8 cellular contexts compared by ENCODE assay signal in genomic region chr12:122420471-122421262, GRCh38. TPM values are rescaled to one million over a fixed set of nuclear protein-coding genes. Genes with fewer than 3 reads are reported as not detected.
DNase-seq lines count a peak whose midpoint lies in the region; ATAC-seq and TF ChIP-seq lines count a peak whose summit lies in the region.

No MANE protein-coding gene starts in this region.

- no peaks in the 10 kb centered on the region for H3K9me3 Mint-ChIP-seq in activated CD8-positive, alpha-beta memory T cell treated with anti-CD3 and anti-CD28 coated beads, Interleukin-2, amount 10 ng/mL, durations not matched to agents 7 days and 5 days (ENCODE audit: low read depth)

- H3K27ac ChIP-seq in ascending aorta (peak overlapping the region; percentile 99 to 100), liver (ENCODE audit: low read depth in 1 of 2, low read length in 2 of 2) (peak overlapping the region; percentile 96 to 99), thymus (ENCODE audit: low read depth) (peak overlapping the region; percentile 18)

- H3K4me1 ChIP-seq in ascending aorta (peaks cover 5 to 19% of the 10 kb centered on the region in 2 donors), liver (ENCODE audit: control insufficient read depth in 4 of 4, insufficient read depth in 4 of 4, low read length in 3 of 4) (peaks cover 3 to 33% (median 24%) of the 10 kb centered on the region in 4 donors), thymus (ENCODE audit: control insufficient read depth, insufficient read depth, low read length) (peaks cover 7% of the 10 kb centered on the region)

- H3K36me3 Mint-ChIP-seq in activated CD8-positive, alpha-beta memory T cell treated with anti-CD3 and anti-CD28 coated beads, Interleukin-2, amount 10 ng/mL, durations not matched to agents 7 days and 5 days: peaks cover 3% of the 10 kb centered on the region

- H3K4me1 Mint-ChIP-seq in activated CD8-positive, alpha-beta memory T cell treated with anti-CD3 and anti-CD28 coated beads, Interleukin-2, amount 10 ng/mL, durations not matched to agents 7 days and 5 days: peaks cover 37% of the 10 kb centered on the region

- no peak for TF ChIP-seq RAD21 in liver (IDR thresholded peaks at IDR 0.05)

- WGBS in liver: 65% methylated on average over 17 of the region's 17 CpGs
- 89% methylated on average over 17 of the region's 17 CpGs for WGBS in thymus

- H3K36me3 ChIP-seq in ascending aorta: peaks cover 0 to 6% of the 10 kb centered on the region in 2 donors
- H3K36me3 ChIP-seq in liver (ENCODE audit: control insufficient read depth in 4 of 4, insufficient read depth in 3 of 4, low read depth in 1 of 4, low read length in 3 of 4): no peaks in the 10 kb centered on the region
- no peaks in the 10 kb centered on the region for H3K36me3 ChIP-seq in thymus (ENCODE audit: control insufficient read depth, insufficient read depth)

- H3K27ac Mint-ChIP-seq in activated CD8-positive, alpha-beta memory T cell treated with anti-CD3 and anti-CD28 coated beads, Interleukin-2, amount 10 ng/mL, durations not matched to agents 7 days and 5 days: peak overlapping the region; percentile 79

- no peak for ATAC-seq in activated CD8-positive, alpha-beta memory T cell treated with anti-CD3 and anti-CD28 coated beads, Interleukin-2, amount 10 ng/mL, durations not matched to agents 7 days and 5 days
- no peak for ATAC-seq in HG03135 (IDR thresholded peaks at IDR 0.05; ENCODE audit: unreplicated experiment)

- H3K4me3 Mint-ChIP-seq in activated CD8-positive, alpha-beta memory T cell treated with anti-CD3 and anti-CD28 coated beads, Interleukin-2, amount 10 ng/mL, durations not matched to agents 7 days and 5 days: peak overlapping the region; percentile 83

- H3K4me3 ChIP-seq in ascending aorta (peak overlapping the region; percentile 95 to 98), liver (ENCODE audit: low read depth in 1 of 3, low read length in 3 of 3) (peak overlapping the region; percentile 83 to 93 (median 89)), thymus (ENCODE audit: low read length) (no peak overlapping the region)

- H3K9ac ChIP-seq in liver (ENCODE audit: low read depth in 1 of 2, low read length in 2 of 2): peak overlapping the region; percentile 97 to 99

- TF ChIP-seq CTCF in ascending aorta (IDR thresholded peaks at IDR 0.05) (no peak), liver (IDR thresholded peaks at IDR 0.05; ENCODE audit: low read depth, low read length, missing input control) (no peak)

- H3K9me3 ChIP-seq in ascending aorta (no peaks in the 10 kb centered on the region), liver (ENCODE audit: control insufficient read depth in 4 of 4, low read length in 3 of 4) (no peaks in the 10 kb centered on the region), thymus (ENCODE audit: control insufficient read depth) (no peaks in the 10 kb centered on the region)

- CTCF ChIA-PET in activated CD8-positive, alpha-beta memory T cell treated with anti-CD3 and anti-CD28 coated beads, Interleukin-2, amount 10 ng/mL, durations not matched to agents 7 days and 5 days (lab: Charles Lee): interaction anchor here (0.6 to 2.9 kb wide), 4 partner anchors 9 to 53 kb away, joined by 3 to 9 read pairs (median 6); no protein-coding TSS in a partner anchor

- H3K27me3 ChIP-seq in ascending aorta: no peaks in the 10 kb centered on the region
- H3K27me3 ChIP-seq in liver (ENCODE audit: control insufficient read depth in 4 of 4, insufficient read depth in 4 of 4, low read length in 3 of 4): no peaks in the 10 kb centered on the region
- H3K27me3 ChIP-seq in thymus (ENCODE audit: control insufficient read depth, insufficient read depth): peaks cover 6% of the 10 kb centered on the region

- no peaks in the 10 kb centered on the region for H3K27me3 Mint-ChIP-seq in activated CD8-positive, alpha-beta memory T cell treated with anti-CD3 and anti-CD28 coated beads, Interleukin-2, amount 10 ng/mL, durations not matched to agents 7 days and 5 days

- intact Hi-C loops in ascending aorta (cut with DNase I): loop anchor here (1.0 kb wide), 1 partner anchor 20 kb away; no protein-coding TSS in a partner anchor

- no peak for DNase-seq in activated CD8-positive, alpha-beta memory T cell treated with anti-CD3 and anti-CD28 coated beads, Interleukin-2, amount 10 ng/mL, durations not matched to agents 7 days and 5 days
- DNase-seq in activated CD8-positive, alpha-beta memory T cell treated with anti-CD3 and anti-CD28 coated beads, Interleukin-2, amount 50 U/mL, for 48 hours: no peak
- DNase-seq in ascending aorta (ENCODE audit: low spot score in 2 of 2) (no peak), RKO (ENCODE audit: low spot score) (no peak), AG08395 (ENCODE audit: low spot score) (no peak)

TF ChIP-seq in liver, 16 proteins besides CTCF, POLR2A, EP300 and RAD21:
- TF ChIP-seq FOXA2 (IDR thresholded peaks at IDR 0.05) (no peak), FOXA1 (IDR thresholded peaks at IDR 0.05) (no peak), YY1 (IDR thresholded peaks at IDR 0.05) (no peak), EGR1 (IDR thresholded peaks at IDR 0.05; ENCODE audit: low read depth in 2 of 2) (no peak), MAX (IDR thresholded peaks at IDR 0.05) (no peak), RXRA (IDR thresholded peaks at IDR 0.05) (peak in 1 of 2 donors; percentile 9), REST (IDR thresholded peaks at IDR 0.05) (no peak), HNF4G (IDR thresholded peaks at IDR 0.05) (no peak)

RNA-seq across cellular contexts. Expression of gene CLIP1, which starts 1.8 kb away (rescaled TPM):
- total RNA-seq in activated CD8-positive, alpha-beta memory T cell treated with anti-CD3 and anti-CD28 coated beads, Interleukin-2, amount 10 ng/mL, durations not matched to agents 7 days and 5 days: 10 to 100 TPM; 56.2 to 75.7 TPM
- total RNA-seq in ascending aorta: 44.7 TPM
- 10 to 100 TPM; 19.9 to 41.9 TPM for total RNA-seq in liver
- 10 to 100 TPM; 13.0 to 32.2 TPM for polyA plus RNA-seq in liver
- 26.7 TPM for polyA plus RNA-seq in thymus

Comparison
In these comparisons a context has a peak if more than half of its experiments do, and no peak if none do; other contexts are left out.
1. H3K27ac ChIP-seq: peak in every context shown above with its lines; median percentile 100 in ascending aorta; 98 in liver; 18 in thymus.